Comparison of ENCODE assay signal across 19 cellular contexts in the genomic region with DNA sequence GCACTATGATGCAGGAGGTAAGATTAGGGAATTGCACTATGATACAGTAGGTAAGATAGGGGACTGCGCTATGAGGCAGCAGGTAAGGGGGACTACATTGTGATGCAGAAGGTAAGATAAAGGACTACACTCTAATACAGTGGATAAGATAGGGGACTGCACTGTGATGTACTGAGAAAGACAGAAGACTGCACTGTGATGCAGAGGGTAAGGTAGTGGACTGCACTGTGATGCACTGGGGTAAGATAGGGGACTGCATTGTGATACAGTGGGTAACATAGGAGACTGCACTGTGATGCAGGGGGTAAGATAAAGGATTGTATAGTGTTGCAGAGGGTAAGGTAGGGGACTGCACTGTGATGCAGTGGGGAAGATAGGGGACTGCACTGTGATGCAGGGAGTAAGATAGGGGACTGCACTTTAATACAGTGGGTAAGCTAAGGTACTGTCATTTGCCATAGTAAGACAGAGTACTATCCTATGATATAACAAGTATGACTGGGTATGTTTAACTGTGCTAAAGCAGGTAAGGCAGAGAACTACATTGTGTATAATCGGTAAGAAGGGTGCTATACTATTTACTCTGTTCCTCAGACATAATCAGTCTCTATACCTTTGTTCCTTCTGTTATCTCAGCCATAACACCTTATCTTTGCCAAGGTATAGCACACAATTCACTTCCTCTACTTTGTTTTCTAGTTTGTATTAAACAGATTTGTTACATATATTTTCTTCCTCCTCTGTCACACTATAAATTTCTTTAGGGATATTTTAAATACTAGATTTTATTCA.
"Had no signal": no experiment of that assay in that cellular context is flagged by ENCODE, and none has a peak within 500 bp of the region (broad histone marks: within the 10 kb centered on the region; RNA-seq: fewer than 3 reads in every experiment).

No MANE protein-coding gene starts in this region.

- H3K4me1 Mint-ChIP-seq: activated naive CD8-positive, alpha-beta T cell treated with anti-CD3 and anti-CD28 coated beads for 36 hours had no signal

- H3K36me3 ChIP-seq: breast epithelium, esophagus squamous epithelium, gastrocnemius medialis, spleen, transverse colon, vagina, WERI-Rb-1 had no signal

- H3K9me3 Mint-ChIP-seq: activated naive CD8-positive, alpha-beta T cell treated with anti-CD3 and anti-CD28 coated beads for 36 hours had no signal

- H3K9me3 ChIP-seq: breast epithelium, esophagus squamous epithelium, gastrocnemius medialis, spleen, transverse colon, vagina had no signal

- H3K4me1 ChIP-seq: breast epithelium, esophagus squamous epithelium, gastrocnemius medialis, spleen, transverse colon, vagina had no signal

- H3K27ac Mint-ChIP-seq: activated CD8-positive, alpha-beta T cell treated with anti-CD3 and anti-CD28 coated beads, Interleukin-2, amount 10 ng/mL, durations not matched to agents 7 days and 5 days; activated naive CD8-positive, alpha-beta T cell treated with anti-CD3 and anti-CD28 coated beads for 36 hours had no signal

- H3K27ac ChIP-seq: breast epithelium, coronary artery, esophagus squamous epithelium, gastrocnemius medialis, spleen, transverse colon, vagina, WERI-Rb-1 had no signal

- H3K27me3 ChIP-seq: breast epithelium, esophagus squamous epithelium, gastrocnemius medialis, transverse colon, vagina had no signal

- H3K4me3 ChIP-seq: breast epithelium, coronary artery, esophagus squamous epithelium, gastrocnemius medialis, spleen, transverse colon, vagina had no signal

- DNase-seq: activated CD4-positive, alpha-beta T cell treated with anti-CD3 and anti-CD28 coated beads for 1 hour; activated CD4-positive, alpha-beta T cell treated with anti-CD3 and anti-CD28 coated beads, Interleukin-2, amount 50 U/mL, for 1 hour; activated CD8-positive, alpha-beta T cell treated with anti-CD3 and anti-CD28 coated beads, Interleukin-2, amount 10 ng/mL, durations not matched to agents 7 days and 5 days; activated naive CD4-positive, alpha-beta T cell treated with Interleukin-2 at 50 U/mL for 16 hours; activated naive CD8-positive, alpha-beta T cell treated with anti-CD3 and anti-CD28 coated beads for 36 hours; cerebellar nuclear complex; esophagus squamous epithelium; gastrocnemius medialis; head of caudate nucleus; midbrain; posterior cingulate gyrus; spleen; stimulated activated CD4-positive, alpha-beta T cell treated with anti-CD3 and anti-CD28 coated beads, Interleukin-4, amount 100 ng/mL, for 24 hours; T-helper 1 cell; transverse colon; WERI-Rb-1 had no signal

- ATAC-seq: activated CD8-positive, alpha-beta T cell treated with anti-CD3 and anti-CD28 coated beads, Interleukin-2, amount 10 ng/mL, durations not matched to agents 7 days and 5 days; gastrocnemius medialis had no signal

- H3K36me3 Mint-ChIP-seq: activated naive CD8-positive, alpha-beta T cell treated with anti-CD3 and anti-CD28 coated beads for 36 hours had no signal

- H3K4me3 Mint-ChIP-seq: activated CD8-positive, alpha-beta T cell treated with anti-CD3 and anti-CD28 coated beads, Interleukin-2, amount 10 ng/mL, durations not matched to agents 7 days and 5 days; activated naive CD8-positive, alpha-beta T cell treated with anti-CD3 and anti-CD28 coated beads for 36 hours had no signal
